Comparison of ENCODE assay signal across 31 cellular contexts in genomic region chr14:49280566-49280965, GRCh38.
"Had no signal": no experiment of that assay in that cellular context is flagged by ENCODE, and none has a peak within 500 bp of the region (broad histone marks: within the 10 kb centered on the region; RNA-seq: fewer than 3 reads in every experiment).

No MANE protein-coding gene starts in this region.

- DNase-seq: activated CD4-positive, alpha-beta memory T cell treated with anti-CD3 and anti-CD28 coated beads, Interleukin-2, amount 10 ng/mL, durations not matched to agents 7 days and 5 days; activated CD4-positive, alpha-beta T cell treated with anti-CD3 and anti-CD28 coated beads for 1 hour; activated CD4-positive, alpha-beta T cell treated with anti-CD3 and anti-CD28 coated beads for 48 hours; activated CD4-positive, CD25-positive, alpha-beta regulatory T cell; activated CD8-positive, alpha-beta memory T cell treated with anti-CD3 and anti-CD28 coated beads for 24 hours; activated CD8-positive, alpha-beta memory T cell treated with anti-CD3 and anti-CD28 coated beads, Interleukin-2, amount 10 ng/mL, durations not matched to agents 7 days and 5 days; activated CD8-positive, alpha-beta memory T cell treated with anti-CD3 and anti-CD28 coated beads, Interleukin-2, amount 50 U/mL, for 48 hours; activated effector memory CD4-positive, alpha-beta T cell treated with Interleukin-2 at 50 U/mL for 16 hours; activated naive CD4-positive, alpha-beta T cell treated with anti-CD3 and anti-CD28 coated beads, Interleukin-2, amount 50 U/mL, for 16 hours; activated naive CD8-positive, alpha-beta T cell treated with anti-CD3 and anti-CD28 coated beads for 36 hours; activated T-cell treated with anti-CD3 and anti-CD28 coated beads, Interleukin-2, amount 50 U/mL, for 48 hours; amniotic stem cell; aorta; brain microvascular endothelial cell; central memory CD4-positive, alpha-beta T cell; NCI-H1092 treated with DMSO at 0.1 percent for 48 hours; NCI-H1417; NCI-H187 treated with DMSO at 0.1 percent for 48 hours; NCI-H226; NCI-H446 treated with DMSO at 0.1 percent for 48 hours; NCI-H524; PC-9; SIG-M5; T-helper 1 cell; T-helper 2 cell; T-helper 9 cell; WERI-Rb-1 had no signal

- H3K27me3 ChIP-seq: brain microvascular endothelial cell had no signal

- H3K27ac ChIP-seq: brain microvascular endothelial cell, PC-9, RWPE1, WERI-Rb-1 had no signal

- H3K36me3 ChIP-seq: brain microvascular endothelial cell, WERI-Rb-1 had no signal

- FAIRE-seq: RCC 7860 had no signal

- H3K4me3 ChIP-seq: PC-9 had no signal

- ATAC-seq: activated CD8-positive, alpha-beta memory T cell treated with anti-CD3 and anti-CD28 coated beads, Interleukin-2, amount 10 ng/mL, durations not matched to agents 7 days and 5 days; Right ventricle myocardium inferior; SK-N-SH treated with all-trans-retinoic acid at 6 μM for 48 hours had no signal
